In genomic region chr2:74620671-74621070, GRCh38 we compare ENCODE assay signal across 1 cellular context.
TF ChIP-seq lines count a peak whose summit lies in the region.

No MANE protein-coding gene starts in this region.

TF ChIP-seq in GM12878, 131 proteins besides CTCF, POLR2A, EP300 and RAD21:
- no peak for TF ChIP-seq TBL1XR1 (IDR thresholded peaks at IDR 0.05; ENCODE audit: low read depth, low read length)
- no peak for TF ChIP-seq MYB (IDR thresholded peaks at IDR 0.05; ENCODE audit: borderline replicate concordance, low read depth, low read length)
- no peak for TF ChIP-seq KDM1A (IDR thresholded peaks at IDR 0.05; ENCODE audit: borderline replicate concordance)
- no peak for TF ChIP-seq RB1 (IDR thresholded peaks at IDR 0.05; ENCODE audit: borderline replicate concordance)
- TF ChIP-seq RFX5 (IDR thresholded peaks at IDR 0.05; ENCODE audit: low read depth, low read length) = no peak
- TF ChIP-seq POU2F2 (IDR thresholded peaks at IDR 0.05; ENCODE audit: borderline replicate concordance, low read depth, low read length) = no peak
- TF ChIP-seq IRF4 (IDR thresholded peaks at IDR 0.05; ENCODE audit: low read depth, low read length) = no peak
- TF ChIP-seq TARDBP (IDR thresholded peaks at IDR 0.05; ENCODE audit: borderline replicate concordance) = no peak
- no peak for TF ChIP-seq GATAD2B (conservative IDR thresholded peaks at IDR 0.05; ENCODE audit: low read depth)
- TF ChIP-seq SREBF1 (IDR thresholded peaks at IDR 0.05; ENCODE audit: low read length) = no peak
- TF ChIP-seq BMI1 (IDR thresholded peaks at IDR 0.05; ENCODE audit: borderline replicate concordance) = no peak
- no peak for TF ChIP-seq E2F4 (IDR thresholded peaks at IDR 0.05; ENCODE audit: low read depth, low read length)
- no peak for TF ChIP-seq PAX5 (IDR thresholded peaks at IDR 0.05; ENCODE audit: borderline replicate concordance, low read depth, low read length)
- TF ChIP-seq ZNF24 (IDR thresholded peaks at IDR 0.05) = no peak
- TF ChIP-seq PML (IDR thresholded peaks at IDR 0.05; ENCODE audit: low read length) = no peak
- no peak for TF ChIP-seq SMAD5 (IDR thresholded peaks at IDR 0.05; ENCODE audit: low read depth)
- TF ChIP-seq NR2C1 (IDR thresholded peaks at IDR 0.05) = no peak
- no peak for TF ChIP-seq BCL3 (IDR thresholded peaks at IDR 0.05; ENCODE audit: borderline replicate concordance, insufficient read depth, low read depth, low read length, poor library complexity, severe bottlenecking)
- no peak for TF ChIP-seq CUX1 (IDR thresholded peaks at IDR 0.05; ENCODE audit: insufficient replicate concordance, low read depth, low read length)
